1 cellular context compared by ENCODE assay signal in genomic region chr7:155597753-155598140, GRCh38.
TF ChIP-seq lines count a peak whose summit lies in the region.

No MANE protein-coding gene starts in this region.

TF ChIP-seq in HepG2, 621 proteins besides CTCF, POLR2A, EP300 and RAD21 (continued from another document and continues in another):
- TF ChIP-seq HNF1B (CRISPR knock-in tag; IDR thresholded peaks at IDR 0.05): peak; percentile 68; the same call in 1 of the 2 replicates
- peak; percentile 29; the same call in 1 of the 2 replicates for TF ChIP-seq ZGPAT (CRISPR knock-in tag; IDR thresholded peaks at IDR 0.05)
- TF ChIP-seq CAMTA2 (CRISPR knock-in tag; IDR thresholded peaks at IDR 0.05; ENCODE audit: borderline replicate concordance): no peak
- no peak for TF ChIP-seq NFE2L1 (CRISPR knock-in tag; IDR thresholded peaks at IDR 0.05; ENCODE audit: borderline replicate concordance)
- TF ChIP-seq KDM5B (CRISPR knock-in tag; IDR thresholded peaks at IDR 0.05; ENCODE audit: borderline replicate concordance): no peak
- no peak for TF ChIP-seq EHMT2 (IDR thresholded peaks at IDR 0.05; ENCODE audit: borderline replicate concordance, low read depth, low read length)
- TF ChIP-seq PPARG (CRISPR knock-in tag; conservative IDR thresholded peaks at IDR 0.05): no peak
- TF ChIP-seq HNRNPK (IDR thresholded peaks at IDR 0.05; ENCODE audit: low read depth, low read length, poor library complexity, severe bottlenecking): no peak
- no peak for TF ChIP-seq GATAD2A (CRISPR knock-in tag; IDR thresholded peaks at IDR 0.05)
- TF ChIP-seq BRF2 (CRISPR knock-in tag; IDR thresholded peaks at IDR 0.05): no peak
- no peak for TF ChIP-seq BRCA1 (CRISPR knock-in tag; IDR thresholded peaks at IDR 0.05)
- no peak for TF ChIP-seq LRRFIP1 (CRISPR knock-in tag; conservative IDR thresholded peaks at IDR 0.05)
- TF ChIP-seq ZNF790 (CRISPR knock-in tag; IDR thresholded peaks at IDR 0.05; ENCODE audit: borderline replicate concordance): no peak
- no peak for TF ChIP-seq ZNF841 (CRISPR knock-in tag; IDR thresholded peaks at IDR 0.05; ENCODE audit: borderline replicate concordance)
- TF ChIP-seq ISL2 (CRISPR knock-in tag; IDR thresholded peaks at IDR 0.05): 0 out of 2 replicates have a peak, but pooled peaks have one; percentile 33
- TF ChIP-seq ZNF335 (CRISPR knock-in tag; IDR thresholded peaks at IDR 0.05): 0 out of 2 replicates have a peak, but pooled peaks have one; percentile 50
- no peak for TF ChIP-seq ZC3H4 (CRISPR knock-in tag; IDR thresholded peaks at IDR 0.05; ENCODE audit: borderline replicate concordance)
- TF ChIP-seq ZNF883 (CRISPR knock-in tag; IDR thresholded peaks at IDR 0.05; ENCODE audit: not compliant biosample characterization): no peak
- no peak for TF ChIP-seq ZSCAN21 (CRISPR knock-in tag; IDR thresholded peaks at IDR 0.05; ENCODE audit: borderline replicate concordance)
- no peak for TF ChIP-seq MXD1 (CRISPR knock-in tag; IDR thresholded peaks at IDR 0.05)
- TF ChIP-seq CEBPG (CRISPR knock-in tag; IDR thresholded peaks at IDR 0.05): peak; percentile 38; the same call in 1 of the 2 replicates
- no peak for TF ChIP-seq SATB2 (CRISPR knock-in tag; IDR thresholded peaks at IDR 0.05)
- 0 out of 2 replicates have a peak, but pooled peaks have one; percentile 6 for TF ChIP-seq ZMYM4 (CRISPR knock-in tag; IDR thresholded peaks at IDR 0.05)
- no peak for TF ChIP-seq ZXDC (CRISPR knock-in tag; IDR thresholded peaks at IDR 0.05)
- no peak for TF ChIP-seq NCOA5 (CRISPR knock-in tag; IDR thresholded peaks at IDR 0.05)
- TF ChIP-seq POGZ (CRISPR knock-in tag; IDR thresholded peaks at IDR 0.05): no peak
- 0 out of 2 replicates have a peak, but pooled peaks have one; percentile 2 for TF ChIP-seq UBTF (CRISPR knock-in tag; IDR thresholded peaks at IDR 0.05)
- TF ChIP-seq IRX3 (CRISPR knock-in tag; IDR thresholded peaks at IDR 0.05; ENCODE audit: borderline replicate concordance, low read depth): no peak
- peak; percentile 29; the same call in 1 of the 2 replicates for TF ChIP-seq HNRNPUL1 (IDR thresholded peaks at IDR 0.05; ENCODE audit: low read depth, low read length)
- TF ChIP-seq PAXIP1 (CRISPR knock-in tag; conservative IDR thresholded peaks at IDR 0.05): peak; percentile 68
- no peak for TF ChIP-seq HNRNPLL (IDR thresholded peaks at IDR 0.05; ENCODE audit: low read depth, low read length, poor library complexity, severe bottlenecking)
- TF ChIP-seq KLF11 (CRISPR knock-in tag; IDR thresholded peaks at IDR 0.05): no peak
- TF ChIP-seq PHB2 (IDR thresholded peaks at IDR 0.05; ENCODE audit: partially characterized antibody): no peak
- TF ChIP-seq RBM22 (optimal IDR thresholded peaks at IDR 0.05; ENCODE audit: low read length): no peak
- no peak for TF ChIP-seq ZNF546 (CRISPR knock-in tag; conservative IDR thresholded peaks at IDR 0.05)
- no peak for TF ChIP-seq SNAPC2 (CRISPR knock-in tag; IDR thresholded peaks at IDR 0.05)
- TF ChIP-seq ZBTB43 (CRISPR knock-in tag; conservative IDR thresholded peaks at IDR 0.05): no peak
- TF ChIP-seq CHCHD3 (CRISPR knock-in tag; IDR thresholded peaks at IDR 0.05): no peak
